ENCODE assay signal across 1 cellular context in genomic region chr9:27421567-27421966, GRCh38.
TF ChIP-seq lines count a peak whose summit lies in the region.

No MANE protein-coding gene starts in this region.

TF ChIP-seq in SK-N-SH treated with all-trans-retinoic acid at 6 μM for 48 hours, 23 proteins besides CTCF, POLR2A, EP300 and RAD21 (continued from another document):
- no peak for TF ChIP-seq OSR1 (CRISPR knock-in tag; IDR thresholded peaks at IDR 0.05)
